Comparison of ENCODE assay signal across 8 cellular contexts in genomic region chr11:79413258-79413657, GRCh38. TPM values are rescaled to one million over a fixed set of nuclear protein-coding genes. Genes with fewer than 3 reads are reported as not detected.
A peak's percentile ranks its signal among the peaks of the same experiment; 100 is the strongest.
DNase-seq lines count a peak whose midpoint lies in the region; ATAC-seq and TF ChIP-seq lines count a peak whose summit lies in the region.

No MANE protein-coding gene starts in this region.

- no peaks in the 10 kb centered on the region for H4K20me1 ChIP-seq in GM23248 (ENCODE audit: insufficient read depth)

- TF ChIP-seq CTCF in cardiac muscle cell (IDR thresholded peaks at IDR 0.05; ENCODE audit: low read depth, low read length), result no peak

- no peaks in the 10 kb centered on the region for H3K36me3 ChIP-seq in GM23248 (ENCODE audit: low read depth)
- H3K36me3 ChIP-seq in cardiac muscle cell, result no peaks in the 10 kb centered on the region

- no peaks in the 10 kb centered on the region for H3K9me3 ChIP-seq in GM23248 (ENCODE audit: low read depth)
- H3K9me3 ChIP-seq in cardiac muscle cell (ENCODE audit: low read depth), result no peaks in the 10 kb centered on the region

- peak; percentile 87 for ATAC-seq in SK-N-SH treated with all-trans-retinoic acid at 6 μM for 48 hours
- ATAC-seq in HG03460 (IDR thresholded peaks at IDR 0.05; ENCODE audit: unreplicated experiment), result no peak

- no peaks in the 10 kb centered on the region for H3K36me3 Mint-ChIP-seq in activated T-helper 2 cell treated with anti-CD3 and anti-CD28 coated beads, Interferon-gamma antibody, Interleukin-2, Interleukin-4, amounts not matched to agents 10 μg/mL and 5 μg/mL and 100 μg/mL, durations not matched to agents 14 hours and 24 hours and 36 hours (ENCODE audit: low read depth)

- H3K4me1 ChIP-seq in GM23248 (ENCODE audit: insufficient read depth), result peaks cover 27% of the 10 kb centered on the region
- peaks cover 7% of the 10 kb centered on the region for H3K4me1 ChIP-seq in cardiac muscle cell (ENCODE audit: low read depth)

- no peaks in the 10 kb centered on the region for H3K79me2 ChIP-seq in GM23248 (ENCODE audit: insufficient read depth)

- in situ Hi-C loops in GM23248 (cut with MboI), result no loop called here

- no peak overlapping the region for H3K27ac Mint-ChIP-seq in activated T-helper 2 cell treated with anti-CD3 and anti-CD28 coated beads, Interferon-gamma antibody, Interleukin-2, Interleukin-4, amounts not matched to agents 10 μg/mL and 5 μg/mL and 100 μg/mL, durations not matched to agents 14 hours and 24 hours and 36 hours

- H3K27me3 ChIP-seq in GM23248 (replicated peaks; ENCODE audit: insufficient read depth) (no peaks in the 10 kb centered on the region), cardiac muscle cell (no peaks in the 10 kb centered on the region)

- H2AFZ ChIP-seq in GM23248, result no peak overlapping the region

- no peak overlapping the region for H3K9ac ChIP-seq in GM23248

- peak overlapping the region; percentile 1 for H3K4me2 ChIP-seq in GM23248 (ENCODE audit: unreplicated experiment)

- H3K9me2 ChIP-seq in GM23248 (ENCODE audit: insufficient read depth), result no peaks in the 10 kb centered on the region

- H3K4me3 ChIP-seq in GM23248, result no peak overlapping the region
- no peak overlapping the region for H3K4me3 ChIP-seq in cardiac muscle cell
- H3K4me3 ChIP-seq in skeletal muscle cell (ENCODE audit: low read depth, low read length), result no peak overlapping the region

- 1 to 6% methylated on average over 4 of the region's 4 CpGs for WGBS in GM23248 (ENCODE audit: low coverage in 1 of 2, low lambda C conversion rate in 2 of 2, missing lambda C conversion rate in 2 of 2), 2 experiments

- intact Hi-C loops in activated T-helper 2 cell treated with anti-CD3 and anti-CD28 coated beads, Interferon-gamma antibody, Interleukin-2, Interleukin-4, amounts not matched to agents 10 μg/mL and 5 μg/mL and 100 μg/mL, durations not matched to agents 14 hours and 24 hours and 36 hours (cut with micrococcal nuclease), result no loop called here

- H3K9me3 Mint-ChIP-seq in activated T-helper 2 cell treated with anti-CD3 and anti-CD28 coated beads, Interferon-gamma antibody, Interleukin-2, Interleukin-4, amounts not matched to agents 10 μg/mL and 5 μg/mL and 100 μg/mL, durations not matched to agents 14 hours and 24 hours and 36 hours, result no peaks in the 10 kb centered on the region

- no peaks in the 10 kb centered on the region for H3K27me3 Mint-ChIP-seq in activated T-helper 2 cell treated with anti-CD3 and anti-CD28 coated beads, Interferon-gamma antibody, Interleukin-2, Interleukin-4, amounts not matched to agents 10 μg/mL and 5 μg/mL and 100 μg/mL, durations not matched to agents 14 hours and 24 hours and 36 hours (ENCODE audit: low read depth)

- DNase-seq in GM23248, result peak; percentile 96
- DNase-seq in cardiac muscle cell (ENCODE audit: low read depth in 1 of 2, low spot score in 1 of 2), result peak; percentile 60 to 93
- peak; percentile 95 for DNase-seq in skeletal muscle cell (ENCODE audit: low read depth)
- DNase-seq in activated CD8-positive, alpha-beta memory T cell treated with anti-CD3 and anti-CD28 coated beads, Interleukin-2, amount 50 U/mL, for 48 hours, result no peak
- DNase-seq in activated naive CD4-positive, alpha-beta T cell treated with anti-CD3 and anti-CD28 coated beads, Interleukin-2, amount 50 U/mL, for 16 hours, result no peak
- no peak for DNase-seq in activated T-helper 2 cell treated with anti-CD3 and anti-CD28 coated beads, Interferon-gamma antibody, Interleukin-2, Interleukin-4, amounts not matched to agents 10 μg/mL and 5 μg/mL and 100 μg/mL, durations not matched to agents 14 hours and 24 hours and 36 hours (ENCODE audit: low spot score)

- no peak overlapping the region for H3K4me3 Mint-ChIP-seq in activated T-helper 2 cell treated with anti-CD3 and anti-CD28 coated beads, Interferon-gamma antibody, Interleukin-2, Interleukin-4, amounts not matched to agents 10 μg/mL and 5 μg/mL and 100 μg/mL, durations not matched to agents 14 hours and 24 hours and 36 hours (ENCODE audit: low read depth)

- H3K4me1 Mint-ChIP-seq in activated T-helper 2 cell treated with anti-CD3 and anti-CD28 coated beads, Interferon-gamma antibody, Interleukin-2, Interleukin-4, amounts not matched to agents 10 μg/mL and 5 μg/mL and 100 μg/mL, durations not matched to agents 14 hours and 24 hours and 36 hours (ENCODE audit: low read depth), result no peaks in the 10 kb centered on the region

- H3K27ac ChIP-seq in GM23248, result no peak overlapping the region
- no peak overlapping the region for H3K27ac ChIP-seq in cardiac muscle cell

- H3F3A ChIP-seq in GM23248 (ENCODE audit: insufficient read depth), result peaks cover 29% of the 10 kb centered on the region

TF ChIP-seq in SK-N-SH treated with all-trans-retinoic acid at 6 μM for 48 hours, 23 proteins besides CTCF, POLR2A, EP300 and RAD21 (continues in another document):
- TF ChIP-seq ZC3H10 (CRISPR knock-in tag; IDR thresholded peaks at IDR 0.05) (no peak), BACH2 (CRISPR knock-in tag; IDR thresholded peaks at IDR 0.05; ENCODE audit: borderline replicate concordance) (no peak), PATZ1 (CRISPR knock-in tag; IDR thresholded peaks at IDR 0.05; ENCODE audit: borderline replicate concordance) (no peak), CSDC2 (CRISPR knock-in tag; IDR thresholded peaks at IDR 0.05) (no peak), OSR1 (CRISPR knock-in tag; IDR thresholded peaks at IDR 0.05) (no peak), ZFP30 (CRISPR knock-in tag; IDR thresholded peaks at IDR 0.05) (no peak), ZNF565 (CRISPR knock-in tag; conservative IDR thresholded peaks at IDR 0.05; ENCODE audit: low read depth) (no peak), SNAI2 (CRISPR knock-in tag; IDR thresholded peaks at IDR 0.05) (no peak), GLIS3 (CRISPR knock-in tag; IDR thresholded peaks at IDR 0.05) (no peak), ISL1 (CRISPR knock-in tag; IDR thresholded peaks at IDR 0.05) (no peak), TSHZ2 (CRISPR knock-in tag; IDR thresholded peaks at IDR 0.05) (no peak), ZNF70 (CRISPR knock-in tag; IDR thresholded peaks at IDR 0.05) (no peak), TCF4 (CRISPR knock-in tag; IDR thresholded peaks at IDR 0.05; ENCODE audit: borderline replicate concordance) (no peak), CREB5 (CRISPR knock-in tag; IDR thresholded peaks at IDR 0.05; ENCODE audit: low read depth) (no peak), ESRRG (CRISPR knock-in tag; IDR thresholded peaks at IDR 0.05) (no peak), TOX (CRISPR knock-in tag; IDR thresholded peaks at IDR 0.05; ENCODE audit: borderline replicate concordance) (no peak), RARB (CRISPR knock-in tag; IDR thresholded peaks at IDR 0.05) (no peak)

RNA-seq across cellular contexts. Expression of gene TENM4, which starts 27.6 kb away (rescaled TPM):
- 0.11 and 0.25 TPM in 2 replicates for total RNA-seq in GM23248 (2014; rRNA removed; shearing (Covaris generic))
- polyA plus RNA-seq in GM23248 (2016; fragmentation: Nextera tagmentation; extraction: Ambion mirVana), result 0.48 TPM in 2 replicates
- 59.6 and 105 TPM in 2 replicates for total RNA-seq in cardiac muscle cell
- 19.0 and 27.3 TPM in 2 replicates for polyA plus RNA-seq in cardiac muscle cell
- not detected in 2 replicates for total RNA-seq in activated T-helper 2 cell treated with anti-CD3 and anti-CD28 coated beads, Interferon-gamma antibody, Interleukin-2, Interleukin-4, amounts not matched to agents 10 μg/mL and 5 μg/mL and 100 μg/mL, durations not matched to agents 14 hours and 24 hours and 36 hours

Comparison
In these comparisons a context has a peak if more than half of its experiments do, and no peak if none do; other contexts are left out.
1. DNase-seq: peak in GM23248 (single experiment), cardiac muscle cell (2 of 2) and skeletal muscle cell (single experiment); none in activated CD8-positive, alpha-beta memory T cell treated with anti-CD3 and anti-CD28 coated beads, Interleukin-2, amount 50 U/mL, for 48 hours (single experiment), activated naive CD4-positive, alpha-beta T cell treated with anti-CD3 and anti-CD28 coated beads, Interleukin-2, amount 50 U/mL, for 16 hours (single experiment) and activated T-helper 2 cell treated with anti-CD3 and anti-CD28 coated beads, Interferon-gamma antibody, Interleukin-2, Interleukin-4, amounts not matched to agents 10 μg/mL and 5 μg/mL and 100 μg/mL, durations not matched to agents 14 hours and 24 hours and 36 hours (single experiment).
2. RNA of gene TENM4, which starts 27.6 kb away (total RNA-seq): 59.6 to 105 TPM in cardiac muscle cell; 0.11 to 0.25 TPM in GM23248 and not detected in activated T-helper 2 cell treated with anti-CD3 and anti-CD28 coated beads, Interferon-gamma antibody, Interleukin-2, Interleukin-4, amounts not matched to agents 10 μg/mL and 5 μg/mL and 100 μg/mL, durations not matched to agents 14 hours and 24 hours and 36 hours; every median in the first group is over 10 times any median in the second.